ENCODE assay signal across 15 cellular contexts in the genomic region with DNA sequence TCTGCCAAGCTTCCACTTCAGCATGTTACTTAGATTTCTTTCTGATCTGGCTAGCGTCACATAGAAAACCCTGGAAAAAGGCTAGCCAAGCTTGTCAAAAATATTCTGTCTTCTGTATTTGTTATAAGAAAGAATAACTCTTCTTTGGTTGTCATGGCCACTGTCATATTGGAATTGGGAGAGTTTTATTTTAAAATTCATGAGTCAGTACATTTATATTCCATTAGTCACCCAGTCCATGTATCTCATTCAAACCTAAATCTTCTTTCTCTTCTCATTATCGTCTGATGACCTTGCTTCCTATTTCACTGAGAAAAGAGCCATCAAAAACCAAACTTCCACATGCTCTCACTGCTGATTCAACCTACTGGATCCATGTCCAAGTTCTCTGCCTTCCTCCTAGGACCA.
DNase-seq lines count a peak whose midpoint lies in the region; ATAC-seq and TF ChIP-seq lines count a peak whose summit lies in the region.
"Had no signal": no experiment of that assay in that cellular context is flagged by ENCODE, and none has a peak within 500 bp of the region (broad histone marks: within the 10 kb centered on the region; RNA-seq: fewer than 3 reads in every experiment).

No MANE protein-coding gene starts in this region.

- intact Hi-C loops in esophagus muscularis mucosa (cut with DNase I) = no loop called here

- TF ChIP-seq CTCF in esophagus muscularis mucosa (IDR thresholded peaks at IDR 0.05) (no peak), omental fat pad (IDR thresholded peaks at IDR 0.05) (no peak)

- H3K9me3 ChIP-seq in esophagus muscularis mucosa = no peaks in the 10 kb centered on the region
- H3K9me3 ChIP-seq: right atrium auricular region, transverse colon had no signal

- no peak overlapping the region for H3K27ac Mint-ChIP-seq in T-cell
- H3K27ac Mint-ChIP-seq: CD8-positive, alpha-beta T cell; H9; memory B cell had no signal

- H3K9me3 Mint-ChIP-seq in T-cell = no peaks in the 10 kb centered on the region
- H3K9me3 Mint-ChIP-seq: CD8-positive, alpha-beta T cell; H9; memory B cell had no signal

- H3K36me3 ChIP-seq in esophagus muscularis mucosa = peaks cover 0 to 13% (median 8%) of the 10 kb centered on the region in 4 donors
- H3K36me3 ChIP-seq: right atrium auricular region, transverse colon had no signal

- H3K27me3 ChIP-seq in esophagus muscularis mucosa = no peaks in the 10 kb centered on the region
- H3K27me3 ChIP-seq: right atrium auricular region, transverse colon had no signal

- no peak overlapping the region for H3K4me3 Mint-ChIP-seq in T-cell
- H3K4me3 Mint-ChIP-seq: CD8-positive, alpha-beta T cell; H9; memory B cell had no signal

- in situ Hi-C loops in G401 (cut with HindIII; ENCODE audit: low sequenced_read_pairs) = no loop called here

- DNase-seq in AG20443 (ENCODE audit: low spot score) (peak; percentile 50), RPMI7951 (ENCODE audit: low read depth) (peak; percentile 82), esophagus muscularis mucosa (ENCODE audit: extremely low spot score) (no peak), omental fat pad (ENCODE audit: low spot score) (no peak), G401 (ENCODE audit: low spot score) (no peak), T-cell (no peak)
- no peak for DNase-seq in stimulated activated CD4-positive, alpha-beta T cell treated with anti-CD3 and anti-CD28 coated beads, Interleukin-4, amount 100 ng/mL, for 4 hours
- no peak for DNase-seq in activated CD4-positive, alpha-beta T cell treated with anti-CD3 and anti-CD28 coated beads for 48 hours
- DNase-seq: CD8-positive, alpha-beta T cell; glutamatergic neuron; H9; Karpas-422; transverse colon had no signal

- POLR2A ChIA-PET in T-cell (lab: Charles Lee) = no interaction called here

- 21% methylated on average over 2 of the region's 2 CpGs for WGBS in esophagus muscularis mucosa

- CTCF ChIA-PET in T-cell (lab: Charles Lee) = no interaction called here

- no peak overlapping the region for H3K4me3 ChIP-seq in esophagus muscularis mucosa
- H3K4me3 ChIP-seq: right atrium auricular region, transverse colon had no signal

- TF ChIP-seq EP300 in esophagus muscularis mucosa (IDR thresholded peaks at IDR 0.05) = no peak

- H3K27ac ChIP-seq in esophagus muscularis mucosa (replicated peaks in 1 of 4) = peak overlapping the region; percentile 4 to 21 (median 19)
- H3K27ac ChIP-seq: right atrium auricular region had no signal

- no peak for TF ChIP-seq POLR2A in esophagus muscularis mucosa (IDR thresholded peaks at IDR 0.05; ENCODE audit: low read depth)

- ATAC-seq in omental fat pad (ENCODE audit: low FRiP score) (peak; percentile 64), T-cell (replicated peaks in 1 of 4) (no peak)
- ATAC-seq: CD8-positive, alpha-beta T cell had no signal

- no peaks in the 10 kb centered on the region for H3K4me1 Mint-ChIP-seq in T-cell
- H3K4me1 Mint-ChIP-seq: memory B cell had no signal

- no peaks in the 10 kb centered on the region for H3K27me3 Mint-ChIP-seq in T-cell
- H3K27me3 Mint-ChIP-seq: memory B cell had no signal

- peaks cover 45% of the 10 kb centered on the region for H3K36me3 Mint-ChIP-seq in T-cell

- H3K4me1 ChIP-seq in esophagus muscularis mucosa = peaks cover 11 to 24% (median 17%) of the 10 kb centered on the region in 4 donors

Comparison
In these comparisons a context has a peak if more than half of its experiments do, and no peak if none do; other contexts are left out.
1. DNase-seq: peak in AG20443 (single experiment) and RPMI7951 (single experiment); none in esophagus muscularis mucosa (single experiment), omental fat pad (single experiment), stimulated activated CD4-positive, alpha-beta T cell treated with anti-CD3 and anti-CD28 coated beads, Interleukin-4, amount 100 ng/mL, for 4 hours (0 of 2), G401 (single experiment), activated CD4-positive, alpha-beta T cell treated with anti-CD3 and anti-CD28 coated beads for 48 hours (single experiment) and T-cell (0 of 34).